In the genomic region with DNA sequence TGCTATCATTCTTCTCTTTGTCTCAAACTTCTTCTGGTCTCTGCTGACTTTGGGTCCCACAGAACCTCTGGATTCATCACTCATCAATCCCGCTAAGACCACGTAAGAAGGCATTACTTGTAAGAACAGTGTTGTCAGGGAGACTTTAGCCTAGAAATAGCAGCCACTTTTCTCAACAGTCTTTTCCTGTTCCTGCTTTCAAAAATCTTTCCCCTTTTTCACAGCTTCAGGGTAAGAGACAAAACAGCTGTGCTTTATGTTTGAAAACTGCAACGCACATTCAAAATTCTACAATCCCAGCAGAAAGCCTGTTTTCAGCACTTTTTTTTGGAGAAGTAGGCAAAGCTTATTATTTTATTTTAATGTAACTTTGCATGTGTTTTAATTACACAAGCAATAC, we compare ENCODE assay signal across 16 cellular contexts. TPM values are rescaled to one million over a fixed set of nuclear protein-coding genes. Genes with fewer than 3 reads are reported as not detected.
DNase-seq lines count a peak whose midpoint lies in the region; ATAC-seq and TF ChIP-seq lines count a peak whose summit lies in the region.
"Had no signal": no experiment of that assay in that cellular context is flagged by ENCODE, and none has a peak within 500 bp of the region (broad histone marks: within the 10 kb centered on the region; RNA-seq: fewer than 3 reads in every experiment).

No MANE protein-coding gene starts in this region.

- H3K4me3 ChIP-seq in BLaER1 treated with 17β-estradiol and CSF1 and Interleukin-3, amounts not matched to agents 10 nM and 100 nM = peak overlapping the region in 2 of 10 experiments; percentile 14 to 17; a peak in 2 of 20 replicates
- H3K4me3 ChIP-seq in right cardiac atrium (ENCODE audit: low read length) (no peak overlapping the region), uterus (no peak overlapping the region)

- H3K9ac ChIP-seq in BLaER1 treated with 17β-estradiol and CSF1 and Interleukin-3, amounts not matched to agents 10 nM and 100 nM = peak overlapping the region in 4 of 11 experiments; percentile 30 to 66 (median 52); a peak in 7 of 22 replicates

- peaks cover 4% of the 10 kb centered on the region for H3K27me3 Mint-ChIP-seq in dendritic cell treated with granulocyte-macrophage colony-stimulating factor and Interleukin-4, amounts not matched to agents 40 ng/mL and 50 ng/mL, for 4 days

- H3K4me2 ChIP-seq in BLaER1 treated with 17β-estradiol and CSF1 and Interleukin-3, amounts not matched to agents 10 nM and 100 nM = peak overlapping the region; percentile 4 to 89 (median 28); a peak in 19 of 22 replicates

- 33% methylated on average over 3 of the region's 3 CpGs for WGBS in right cardiac atrium

- no peak for TF ChIP-seq POLR2A in uterus (IDR thresholded peaks at IDR 0.05)

- peaks cover 21% of the 10 kb centered on the region for H3K4me1 Mint-ChIP-seq in dendritic cell treated with granulocyte-macrophage colony-stimulating factor and Interleukin-4, amounts not matched to agents 40 ng/mL and 50 ng/mL, for 4 days (ENCODE audit: low read depth)

- H3K9me3 ChIP-seq in BLaER1 treated with 17β-estradiol and CSF1 and Interleukin-3, amounts not matched to agents 10 nM and 100 nM (replicated peaks in 1 of 11) = no peaks in the 10 kb centered on the region
- H3K9me3 ChIP-seq in right cardiac atrium (ENCODE audit: control insufficient read depth, low read length) = no peaks in the 10 kb centered on the region
- H3K9me3 ChIP-seq in uterus = no peaks in the 10 kb centered on the region

- H3K9me3 Mint-ChIP-seq in dendritic cell treated with granulocyte-macrophage colony-stimulating factor and Interleukin-4, amounts not matched to agents 40 ng/mL and 50 ng/mL, for 4 days = no peaks in the 10 kb centered on the region

- no peak for DNase-seq in right cardiac atrium
- DNase-seq in sciatic nerve (ENCODE audit: low spot score) = no peak
- DNase-seq in UCSD-AML1 (lab: John Stamatoyannopoulos, UW; ENCODE audit: unreplicated experiment) = no peak
- DNase-seq in NCI-H2107 (lab: John Stamatoyannopoulos, UW) = no peak
- no peak for DNase-seq in uterus
- DNase-seq: KBM-7, NCI-H1417 treated with DMSO at 0.1 percent for 48 hours, NCI-H1930, NCI-H446, NCI-H69, OCI-M1, SIG-M5 had no signal

- H3K36me3 Mint-ChIP-seq in dendritic cell treated with granulocyte-macrophage colony-stimulating factor and Interleukin-4, amounts not matched to agents 40 ng/mL and 50 ng/mL, for 4 days (ENCODE audit: low read depth) = no peaks in the 10 kb centered on the region

- peak overlapping the region; percentile 55 for H3K4me3 Mint-ChIP-seq in dendritic cell treated with granulocyte-macrophage colony-stimulating factor and Interleukin-4, amounts not matched to agents 40 ng/mL and 50 ng/mL, for 4 days

- intact Hi-C loops in dendritic cell treated with granulocyte-macrophage colony-stimulating factor and Interleukin-4, amounts not matched to agents 40 ng/mL and 50 ng/mL, for 4 days (cut with micrococcal nuclease) = no loop called here
- intact Hi-C loops in right cardiac atrium (cut with DNase I) = no loop called here
- intact Hi-C loops in sciatic nerve (cut with DNase I) = no loop called here
- intact Hi-C loops in uterus (cut with DNase I; ENCODE audit: low total_unique reads) = no loop called here

- no peaks in the 10 kb centered on the region for H4K20me1 ChIP-seq in BLaER1 treated with 17β-estradiol and CSF1 and Interleukin-3, amounts not matched to agents 10 nM and 100 nM

- peak overlapping the region; percentile 86 for H3K27ac Mint-ChIP-seq in dendritic cell treated with granulocyte-macrophage colony-stimulating factor and Interleukin-4, amounts not matched to agents 40 ng/mL and 50 ng/mL, for 4 days

- H3K4me1 ChIP-seq in BLaER1 treated with 17β-estradiol and CSF1 and Interleukin-3, amounts not matched to agents 10 nM and 100 nM = peaks cover 4 to 41% (median 11%) of the 10 kb centered on the region in 10 experiments; a peak in 16 of 20 replicates
- H3K4me1 ChIP-seq in right cardiac atrium (ENCODE audit: control insufficient read depth, insufficient read depth, low read length) = peaks cover 3% of the 10 kb centered on the region
- no peaks in the 10 kb centered on the region for H3K4me1 ChIP-seq in uterus

- peak overlapping the region in 3 of 11 experiments; percentile 59 to 83 (median 74); a peak in 7 of 22 replicates for H3K27ac ChIP-seq in BLaER1 treated with 17β-estradiol and CSF1 and Interleukin-3, amounts not matched to agents 10 nM and 100 nM
- H3K27ac ChIP-seq in right cardiac atrium (ENCODE audit: low read length) (peak overlapping the region; percentile 64), uterus (no peak overlapping the region)
- H3K27ac ChIP-seq: C4-2B had no signal

- ATAC-seq in right cardiac atrium (no peak), sciatic nerve (peak; percentile 29)
- ATAC-seq: SK-N-SH treated with all-trans-retinoic acid at 6 μM for 48 hours had no signal

- H3K27me3 ChIP-seq in BLaER1 treated with 17β-estradiol and CSF1 and Interleukin-3, amounts not matched to agents 10 nM and 100 nM = no peaks in the 10 kb centered on the region
- H3K27me3 ChIP-seq in right cardiac atrium (ENCODE audit: control insufficient read depth, insufficient read depth) = no peaks in the 10 kb centered on the region
- no peaks in the 10 kb centered on the region for H3K27me3 ChIP-seq in uterus

- no peak for TF ChIP-seq CTCF in uterus (IDR thresholded peaks at IDR 0.05)

- no peaks in the 10 kb centered on the region for H3K36me3 ChIP-seq in BLaER1 treated with 17β-estradiol and CSF1 and Interleukin-3, amounts not matched to agents 10 nM and 100 nM
- H3K36me3 ChIP-seq in uterus = no peaks in the 10 kb centered on the region

RNA-seq across cellular contexts. Expression of a gene that starts 42.0 kb away (rescaled TPM):
- total RNA-seq in right cardiac atrium = 10 to 100 TPM; 20.5 to 26.8 (median 26.6) TPM
- polyA plus RNA-seq in right cardiac atrium = 13.9 TPM
- total RNA-seq in sciatic nerve = 24.4 TPM
- 10 to 100 TPM in 3 of 4 donors, 1 to 10 TPM in 1; 7.4 to 46.0 (median 33.2) TPM for total RNA-seq in uterus
